Comparison of ENCODE assay signal across 35 cellular contexts in the genomic region with DNA sequence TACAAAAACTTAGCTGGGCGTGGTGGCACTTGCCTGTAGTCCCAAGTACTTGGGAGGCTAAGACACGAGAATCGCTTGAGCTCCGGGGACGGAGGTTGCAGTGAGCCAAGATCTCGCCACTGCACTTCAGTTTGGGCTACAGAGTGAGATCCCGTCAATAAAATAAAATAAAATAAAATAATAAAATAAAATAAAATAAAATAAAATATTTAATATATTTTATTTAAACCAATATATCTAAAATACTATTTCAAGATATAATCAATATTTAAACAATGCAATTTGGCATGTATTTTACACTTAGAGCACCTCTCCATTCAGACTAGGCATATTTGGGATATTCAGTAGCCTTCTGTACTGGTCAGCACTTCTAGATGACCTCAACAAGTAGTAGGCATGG.
"Had no signal": no experiment of that assay in that cellular context is flagged by ENCODE, and none has a peak within 500 bp of the region (broad histone marks: within the 10 kb centered on the region; RNA-seq: fewer than 3 reads in every experiment).

No MANE protein-coding gene starts in this region.

- H3K4me2 ChIP-seq: KMS-11 had no signal

- H3K36me3 ChIP-seq: MG63 had no signal

- H3K27me3 ChIP-seq: MG63 had no signal

- H3K27ac ChIP-seq: KMS-11 had no signal

- DNase-seq: Karpas-422, Kasumi-1, MG63, MM.1S, MV-4-11, NCI-H1048, NCI-H1092, NCI-H1092 treated with DMSO at 0.1 percent for 48 hours, NCI-H1105, NCI-H1105 treated with DMSO at 0.1 percent for 48 hours, NCI-H1417, NCI-H1417 treated with DMSO at 0.1 percent for 48 hours, NCI-H1436, NCI-H1436 treated with DMSO at 0.1 percent for 48 hours, NCI-H146, NCI-H1694, NCI-H1694 treated with DMSO at 0.1 percent for 48 hours, NCI-H187, NCI-H187 treated with DMSO at 0.1 percent for 48 hours, NCI-H1930, NCI-H2029, NCI-H2029 treated with DMSO at 0.1 percent for 48 hours, NCI-H2081, NCI-H2081 treated with DMSO at 0.1 percent for 48 hours, NCI-H2107, NCI-H2171, NCI-H2171 treated with DMSO at 0.1 percent for 48 hours, NCI-H2227 treated with DMSO at 0.1 percent for 48 hours, NCI-H226, NCI-H345, NCI-H446, NCI-H446 treated with DMSO at 0.1 percent for 48 hours, NCI-H510A, NCI-H510A treated with DMSO at 0.1 percent for 48 hours had no signal

- H3K9me3 ChIP-seq: MG63 had no signal

- H3K4me3 ChIP-seq: MG63 had no signal

- H3K9ac ChIP-seq: KMS-11 had no signal
